Comparison of ENCODE assay signal across 39 cellular contexts in genomic region chr3:59079962-59080361, GRCh38. TPM values are rescaled to one million over a fixed set of nuclear protein-coding genes. Genes with fewer than 3 reads are reported as not detected.
"Had no signal": no experiment of that assay in that cellular context is flagged by ENCODE, and none has a peak within 500 bp of the region (broad histone marks: within the 10 kb centered on the region; RNA-seq: fewer than 3 reads in every experiment).

No MANE protein-coding gene starts in this region.

- FAIRE-seq: bronchial epithelial cell had no signal

- H3K27me3 ChIP-seq: adrenal gland, ascending aorta, body of pancreas, brain microvascular endothelial cell, breast epithelium had no signal

- H3K27ac ChIP-seq: adrenal gland, ascending aorta, body of pancreas, brain microvascular endothelial cell, breast epithelium, cardiac muscle cell had no signal

- H3K36me3 ChIP-seq: adrenal gland, ascending aorta, brain microvascular endothelial cell, breast epithelium, cardiac muscle cell had no signal

- DNase-seq: activated effector memory CD4-positive, alpha-beta T cell treated with anti-CD3 and anti-CD28 coated beads, Interleukin-2, amount 50 U/mL, for 16 hours; activated effector memory CD4-positive, alpha-beta T cell treated with Interleukin-2 at 50 U/mL for 16 hours; activated gamma-delta T cell; activated gamma-delta T cell treated with Interleukin-2 at 50 U/mL for 16 hours; activated naive CD4-positive, alpha-beta T cell; activated naive CD4-positive, alpha-beta T cell treated with anti-CD3 and anti-CD28 coated beads for 36 hours; activated naive CD4-positive, alpha-beta T cell treated with anti-CD3 and anti-CD28 coated beads, Interleukin-2, amount 10 ng/mL, durations not matched to agents 7 days and 5 days; activated naive CD4-positive, alpha-beta T cell treated with anti-CD3 and anti-CD28 coated beads, Interleukin-2, amount 50 U/mL, for 16 hours; activated naive CD4-positive, alpha-beta T cell treated with Interleukin-2 at 50 U/mL for 16 hours; activated naive CD8-positive, alpha-beta T cell treated with anti-CD3 and anti-CD28 coated beads for 36 hours; activated naive CD8-positive, alpha-beta T cell treated with anti-CD3 and anti-CD28 coated beads, Interleukin-2, amount 10 ng/mL, durations not matched to agents 7 days and 5 days; activated naive CD8-positive, alpha-beta T cell treated with anti-CD3 and anti-CD28 coated beads, Interleukin-2, amount 50 U/mL, for 24 hours; activated T-cell treated with anti-CD3 and anti-CD28 coated beads, Interleukin-2, amount 50 U/mL, for 1 hour; activated T-cell treated with anti-CD3 and anti-CD28 coated beads, Interleukin-2, amount 50 U/mL, for 24 hours; activated T-cell treated with anti-CD3 and anti-CD28 coated beads, Interleukin-2, amount 50 U/mL, for 4 hours; activated T-cell treated with anti-CD3 and anti-CD28 coated beads, Interleukin-2, amount 50 U/mL, for 48 hours; activated T-cell treated with anti-CD3 and anti-CD28 coated beads, Interleukin-2, amount 50 U/mL, for 72 hours; adrenal gland; amniotic stem cell; amygdala; anterior cingulate cortex; aorta; body of pancreas; brain microvascular endothelial cell; caudate nucleus; central memory CD4-positive, alpha-beta T cell; cerebellar nuclear complex had no signal

- H3K4me1 ChIP-seq: adrenal gland, ascending aorta, body of pancreas, breast epithelium had no signal

- ATAC-seq: activated naive CD4-positive, alpha-beta T cell treated with anti-CD3 and anti-CD28 coated beads, Interleukin-2, amount 50 U/mL, for 72 hours; activated naive CD8-positive, alpha-beta T cell treated with anti-CD3 and anti-CD28 coated beads, Interleukin-2, amount 50 U/mL, for 24 hours; activated T-cell treated with anti-CD3 and anti-CD28 coated beads, Interleukin-2, amount 50 U/mL, for 4 hours; activated T-cell treated with anti-CD3 and anti-CD28 coated beads, Interleukin-2, amount 50 U/mL, for 72 hours; activated T-helper 17 cell treated with anti-CD3 and anti-CD28 coated beads, Interleukin-2, amount 50 U/mL, for 72 hours; body of pancreas had no signal

- H3K27ac Mint-ChIP-seq: activated naive CD4-positive, alpha-beta T cell treated with anti-CD3 and anti-CD28 coated beads for 36 hours; activated naive CD4-positive, alpha-beta T cell treated with anti-CD3 and anti-CD28 coated beads, Interleukin-2, amount 10 ng/mL, durations not matched to agents 7 days and 5 days; activated naive CD4-positive, alpha-beta T cell treated with anti-CD3 and anti-CD28 coated beads, Interleukin-2, amount 50 U/mL, for 24 hours; activated naive CD4-positive, alpha-beta T cell treated with anti-CD3 and anti-CD28 coated beads, Interleukin-2, amount 50 U/mL, for 72 hours; activated naive CD8-positive, alpha-beta T cell; activated naive CD8-positive, alpha-beta T cell treated with anti-CD3 and anti-CD28 coated beads for 36 hours; activated naive CD8-positive, alpha-beta T cell treated with anti-CD3 and anti-CD28 coated beads, Interleukin-2, amount 10 ng/mL, durations not matched to agents 7 days and 5 days; activated naive CD8-positive, alpha-beta T cell treated with anti-CD3 and anti-CD28 coated beads, Interleukin-2, amount 50 U/mL, for 24 hours; activated T-cell treated with anti-CD3 and anti-CD28 coated beads, Interleukin-2, amount 50 U/mL, for 24 hours; activated T-cell treated with anti-CD3 and anti-CD28 coated beads, Interleukin-2, amount 50 U/mL, for 72 hours; activated T-helper 1 cell treated with anti-CD3 and anti-CD28 coated beads, Interleukin-12 subunit alpha, Interleukin-12 subunit beta, Interleukin-2, Interleukin-4 antibody, amounts not matched to agents 30 ng/mL and 10 ng/mL and 1 ng/mL, durations not matched to agents 14 hours and 24 hours and 36 hours; activated T-helper 17 cell treated with anti-CD3 and anti-CD28 coated beads, Interleukin-2, amount 50 U/mL, for 72 hours; activated T-helper 2 cell treated with anti-CD3 and anti-CD28 coated beads, Interferon-gamma antibody, Interleukin-2, Interleukin-4, amounts not matched to agents 10 μg/mL and 5 μg/mL and 100 μg/mL, durations not matched to agents 14 hours and 24 hours and 36 hours; brain had no signal

- H3K36me3 Mint-ChIP-seq: activated naive CD4-positive, alpha-beta T cell treated with anti-CD3 and anti-CD28 coated beads, Interleukin-2, amount 10 ng/mL, durations not matched to agents 7 days and 5 days; activated naive CD4-positive, alpha-beta T cell treated with anti-CD3 and anti-CD28 coated beads, Interleukin-2, amount 50 U/mL, for 24 hours; activated naive CD4-positive, alpha-beta T cell treated with anti-CD3 and anti-CD28 coated beads, Interleukin-2, amount 50 U/mL, for 72 hours; activated naive CD8-positive, alpha-beta T cell; activated naive CD8-positive, alpha-beta T cell treated with anti-CD3 and anti-CD28 coated beads, Interleukin-2, amount 10 ng/mL, durations not matched to agents 7 days and 5 days; brain had no signal

- H3K9me3 ChIP-seq: adrenal gland, ascending aorta, body of pancreas, breast epithelium had no signal

- H3K9me3 Mint-ChIP-seq: activated naive CD4-positive, alpha-beta T cell treated with anti-CD3 and anti-CD28 coated beads for 36 hours; activated naive CD4-positive, alpha-beta T cell treated with anti-CD3 and anti-CD28 coated beads, Interleukin-2, amount 10 ng/mL, durations not matched to agents 7 days and 5 days; activated naive CD4-positive, alpha-beta T cell treated with anti-CD3 and anti-CD28 coated beads, Interleukin-2, amount 50 U/mL, for 24 hours; activated naive CD4-positive, alpha-beta T cell treated with anti-CD3 and anti-CD28 coated beads, Interleukin-2, amount 50 U/mL, for 72 hours; activated naive CD8-positive, alpha-beta T cell treated with anti-CD3 and anti-CD28 coated beads for 36 hours; activated naive CD8-positive, alpha-beta T cell treated with anti-CD3 and anti-CD28 coated beads, Interleukin-2, amount 10 ng/mL, durations not matched to agents 7 days and 5 days; activated naive CD8-positive, alpha-beta T cell treated with anti-CD3 and anti-CD28 coated beads, Interleukin-2, amount 50 U/mL, for 24 hours; activated T-cell treated with anti-CD3 and anti-CD28 coated beads, Interleukin-2, amount 50 U/mL, for 24 hours; activated T-cell treated with anti-CD3 and anti-CD28 coated beads, Interleukin-2, amount 50 U/mL, for 4 hours; activated T-helper 1 cell treated with anti-CD3 and anti-CD28 coated beads, Interleukin-12 subunit alpha, Interleukin-12 subunit beta, Interleukin-2, Interleukin-4 antibody, amounts not matched to agents 30 ng/mL and 10 ng/mL and 1 ng/mL, durations not matched to agents 14 hours and 24 hours and 36 hours; activated T-helper 17 cell treated with anti-CD3 and anti-CD28 coated beads, Interleukin-2, amount 50 U/mL, for 72 hours; activated T-helper 2 cell treated with anti-CD3 and anti-CD28 coated beads, Interferon-gamma antibody, Interleukin-2, Interleukin-4, amounts not matched to agents 10 μg/mL and 5 μg/mL and 100 μg/mL, durations not matched to agents 14 hours and 24 hours and 36 hours; brain; central memory CD8-positive, alpha-beta T cell had no signal

- H3K4me1 Mint-ChIP-seq: activated naive CD4-positive, alpha-beta T cell treated with anti-CD3 and anti-CD28 coated beads, Interleukin-2, amount 10 ng/mL, durations not matched to agents 7 days and 5 days; activated naive CD4-positive, alpha-beta T cell treated with anti-CD3 and anti-CD28 coated beads, Interleukin-2, amount 50 U/mL, for 24 hours; activated naive CD8-positive, alpha-beta T cell treated with anti-CD3 and anti-CD28 coated beads for 36 hours; activated naive CD8-positive, alpha-beta T cell treated with anti-CD3 and anti-CD28 coated beads, Interleukin-2, amount 10 ng/mL, durations not matched to agents 7 days and 5 days; activated naive CD8-positive, alpha-beta T cell treated with anti-CD3 and anti-CD28 coated beads, Interleukin-2, amount 50 U/mL, for 24 hours; activated T-helper 17 cell treated with anti-CD3 and anti-CD28 coated beads, Interleukin-2, amount 50 U/mL, for 72 hours; brain; central memory CD8-positive, alpha-beta T cell had no signal

- H3K4me3 ChIP-seq: adrenal gland, ascending aorta, body of pancreas, breast epithelium, cardiac muscle cell had no signal

- H3K4me3 Mint-ChIP-seq: activated naive CD4-positive, alpha-beta T cell treated with anti-CD3 and anti-CD28 coated beads for 36 hours; activated naive CD4-positive, alpha-beta T cell treated with anti-CD3 and anti-CD28 coated beads, Interleukin-2, amount 10 ng/mL, durations not matched to agents 7 days and 5 days; activated naive CD4-positive, alpha-beta T cell treated with anti-CD3 and anti-CD28 coated beads, Interleukin-2, amount 50 U/mL, for 24 hours; activated naive CD8-positive, alpha-beta T cell; activated naive CD8-positive, alpha-beta T cell treated with anti-CD3 and anti-CD28 coated beads for 36 hours; activated naive CD8-positive, alpha-beta T cell treated with anti-CD3 and anti-CD28 coated beads, Interleukin-2, amount 10 ng/mL, durations not matched to agents 7 days and 5 days; activated naive CD8-positive, alpha-beta T cell treated with anti-CD3 and anti-CD28 coated beads, Interleukin-2, amount 50 U/mL, for 24 hours; activated T-cell treated with anti-CD3 and anti-CD28 coated beads, Interleukin-2, amount 50 U/mL, for 24 hours; activated T-cell treated with anti-CD3 and anti-CD28 coated beads, Interleukin-2, amount 50 U/mL, for 4 hours; activated T-cell treated with anti-CD3 and anti-CD28 coated beads, Interleukin-2, amount 50 U/mL, for 72 hours; activated T-helper 1 cell treated with anti-CD3 and anti-CD28 coated beads, Interleukin-12 subunit alpha, Interleukin-12 subunit beta, Interleukin-2, Interleukin-4 antibody, amounts not matched to agents 30 ng/mL and 10 ng/mL and 1 ng/mL, durations not matched to agents 14 hours and 24 hours and 36 hours; activated T-helper 17 cell treated with anti-CD3 and anti-CD28 coated beads, Interleukin-2, amount 50 U/mL, for 72 hours; brain; central memory CD8-positive, alpha-beta T cell had no signal

RNA-seq across cellular contexts. Expression of gene CFAP20DC, which starts 30.1 kb away (rescaled TPM):
- total RNA-seq: ascending aorta had no signal
- polyA plus RNA-seq: aorta had no signal
